ENCODE assay signal across 24 cellular contexts in genomic region chr10:112678581-112678980, GRCh38.
DNase-seq lines count a peak whose midpoint lies in the region; ATAC-seq, FAIRE-seq and TF ChIP-seq lines count a peak whose summit lies in the region.
"Had no signal": no experiment of that assay in that cellular context is flagged by ENCODE, and none has a peak within 500 bp of the region (broad histone marks: within the 10 kb centered on the region; RNA-seq: fewer than 3 reads in every experiment).

No MANE protein-coding gene starts in this region.

- H3K27ac ChIP-seq in HUES64 (ENCODE audit: low read depth, low read length) (peak overlapping the region; percentile 92), dorsolateral prefrontal cortex (peak overlapping the region in 35 of 59 donors; percentile 2 to 75 (median 45)), neural progenitor cell (no peak overlapping the region)
- H3K27ac ChIP-seq: brain microvascular endothelial cell, colonic mucosa, vagina had no signal

- no peaks in the 10 kb centered on the region for H3K36me3 ChIP-seq in HUES64 (ENCODE audit: insufficient read depth, low read length)
- H3K36me3 ChIP-seq in neural progenitor cell: no peaks in the 10 kb centered on the region
- H3K36me3 ChIP-seq: brain microvascular endothelial cell, colonic mucosa, vagina had no signal

- intact Hi-C loops in dorsolateral prefrontal cortex (cut with DNase I): no loop called here

- H3K4me2 ChIP-seq in neural progenitor cell: peak overlapping the region; percentile 39

- H3K4me3 ChIP-seq in HUES64 (ENCODE audit: low read length) (no peak overlapping the region), dorsolateral prefrontal cortex (peak overlapping the region in 8 of 59 donors; percentile 3 to 22 (median 17)), neural progenitor cell (no peak overlapping the region)
- H3K4me3 ChIP-seq: colonic mucosa, vagina had no signal

- no peak overlapping the region for H3K27ac Mint-ChIP-seq in neural progenitor cell

- no peaks in the 10 kb centered on the region for H3K79me2 ChIP-seq in neural progenitor cell (ENCODE audit: low read depth)

- no peaks in the 10 kb centered on the region for H3K4me1 Mint-ChIP-seq in neural progenitor cell

- no peaks in the 10 kb centered on the region for H3K9me3 ChIP-seq in HUES64 (ENCODE audit: insufficient read depth, low read depth, low read length)
- no peaks in the 10 kb centered on the region for H3K9me3 ChIP-seq in neural progenitor cell (ENCODE audit: low read depth)
- H3K9me3 ChIP-seq: colonic mucosa, vagina had no signal

- peak; percentile 24 for DNase-seq in COLO829 (ENCODE audit: low spot score)
- peak in 1 of 10 donors; percentile 29 for DNase-seq in dorsolateral prefrontal cortex
- no peak for DNase-seq in neural progenitor cell (ENCODE audit: low spot score)
- DNase-seq in NCI-H526 treated with DMSO at 0.1 percent for 48 hours (lab: John Stamatoyannopoulos, UW): no peak
- DNase-seq in GM12892 (ENCODE audit: insufficient read length): no peak
- DNase-seq: activated CD4-positive, alpha-beta T cell treated with anti-CD3 and anti-CD28 coated beads, Interleukin-2, amount 50 U/mL, for 4 hours; activated gamma-delta T cell treated with Interleukin-2 at 50 U/mL for 16 hours; brain microvascular endothelial cell; colonic mucosa; DMS53; HCEC 1CT; left ventricle myocardium superior; NCI-H1105; NCI-H2171; NCI-H82; OCI-M1; SHP77 treated with DMSO at 0.1 percent for 48 hours; stimulated activated CD4-positive, alpha-beta T cell treated with anti-CD3 and anti-CD28 coated beads, Interleukin-4, amount 100 ng/mL, for 4 hours; T-helper 2 cell had no signal

- H3K9ac ChIP-seq in HUES64 (ENCODE audit: low read depth, low read length): peak overlapping the region; percentile 46
- no peak overlapping the region for H3K9ac ChIP-seq in neural progenitor cell

- no peak for TF ChIP-seq CTCF in dorsolateral prefrontal cortex (IDR thresholded peaks at IDR 0.05 in 54 of 56, conservative IDR thresholded peaks at IDR 0.05 in 2 of 56; ENCODE audit: low read depth in 1 of 56, partially characterized antibody in 56 of 56)
- TF ChIP-seq CTCF in neural progenitor cell (IDR thresholded peaks at IDR 0.05): no peak

- no peak for FAIRE-seq in GM12892 (lab: Jason Lieb, UNC)
- FAIRE-seq: GM12891 had no signal

- WGBS in HUES64: 60% methylated on average over 7 of the region's 7 CpGs

- H3K9me3 Mint-ChIP-seq in neural progenitor cell: no peaks in the 10 kb centered on the region

- no peak overlapping the region for H3K4me3 Mint-ChIP-seq in neural progenitor cell

- H2AFZ ChIP-seq in neural progenitor cell (replicated peaks): peak overlapping the region; percentile 9

- peaks cover 3% of the 10 kb centered on the region for H3F3A ChIP-seq in neural progenitor cell (ENCODE audit: low read depth)

- H3K27me3 ChIP-seq in HUES64 (ENCODE audit: insufficient read depth, low read length) (no peaks in the 10 kb centered on the region), dorsolateral prefrontal cortex (no peaks in the 10 kb centered on the region), neural progenitor cell (no peaks in the 10 kb centered on the region)
- H3K27me3 ChIP-seq: brain microvascular endothelial cell, colonic mucosa, vagina had no signal

- H4K20me1 ChIP-seq in neural progenitor cell (ENCODE audit: low read depth): no peaks in the 10 kb centered on the region

- H3K36me3 Mint-ChIP-seq in neural progenitor cell: no peaks in the 10 kb centered on the region

- H3K4me1 ChIP-seq in HUES64 (ENCODE audit: insufficient read depth, low read length) (peaks cover 25% of the 10 kb centered on the region), neural progenitor cell (peaks cover 6% of the 10 kb centered on the region)
- H3K4me1 ChIP-seq: colonic mucosa, vagina had no signal

- H3K27me3 Mint-ChIP-seq in neural progenitor cell (ENCODE audit: insufficient read depth, low read depth): no peaks in the 10 kb centered on the region

- ATAC-seq in GM21367 (IDR thresholded peaks at IDR 0.05; ENCODE audit: unreplicated experiment) (no peak), HG03175 (IDR thresholded peaks at IDR 0.05; ENCODE audit: unreplicated experiment) (no peak)
- ATAC-seq: left ventricle myocardium superior had no signal

- no peak for TF ChIP-seq POLR2A in GM12892 (IDR thresholded peaks at IDR 0.05; ENCODE audit: low read depth, low read length)
